8 cellular contexts compared by ENCODE assay signal in genomic region chr9:121281614-121282291, GRCh38. TPM values are rescaled to one million over a fixed set of nuclear protein-coding genes. Genes with fewer than 3 reads are reported as not detected.
DNase-seq lines count a peak whose midpoint lies in the region; ATAC-seq and TF ChIP-seq lines count a peak whose summit lies in the region.

No MANE protein-coding gene starts in this region.

- intact Hi-C loops in natural killer cell (cut with micrococcal nuclease): no loop called here
- intact Hi-C loops in colonic mucosa (cut with DNase I): no loop called here
- intact Hi-C loops in vagina (cut with DNase I): no loop called here

- H3K27me3 ChIP-seq in colonic mucosa (no peaks in the 10 kb centered on the region), vagina (no peaks in the 10 kb centered on the region)

- DNase-seq in natural killer cell treated with Interleukin-12 subunit alpha and Interleukin-12 subunit beta and Interleukin-15 and Interleukin-18, amount 100 ng/mL, for 72 hours (ENCODE audit: low spot score): peak; percentile 58
- DNase-seq in natural killer cell: no peak
- DNase-seq in colonic mucosa: peak; percentile 95
- peak; percentile 58 to 73 for DNase-seq in lung microvascular endothelial cell (ENCODE audit: low read depth in 2 of 2)
- no peak for DNase-seq in vagina (ENCODE audit: extremely low spot score in 2 of 2)

- TF ChIP-seq CTCF in natural killer cell (IDR thresholded peaks at IDR 0.05): no peak
- no peak for TF ChIP-seq CTCF in colonic mucosa (IDR thresholded peaks at IDR 0.05)
- no peak for TF ChIP-seq CTCF in vagina (IDR thresholded peaks at IDR 0.05)

- H3K4me3 ChIP-seq in colonic mucosa: no peak overlapping the region
- H3K4me3 ChIP-seq in vagina: no peak overlapping the region

- peaks cover 49% of the 10 kb centered on the region for H3K4me1 ChIP-seq in colonic mucosa
- peaks cover 97% of the 10 kb centered on the region for H3K4me1 ChIP-seq in vagina

- H3K36me3 ChIP-seq in colonic mucosa (no peaks in the 10 kb centered on the region), vagina (no peaks in the 10 kb centered on the region)

- H3K36me3 Mint-ChIP-seq in natural killer cell treated with Interleukin-12 subunit alpha and Interleukin-12 subunit beta and Interleukin-15 and Interleukin-18, amount 100 ng/mL, for 72 hours: no peaks in the 10 kb centered on the region
- no peaks in the 10 kb centered on the region for H3K36me3 Mint-ChIP-seq in natural killer cell

- ATAC-seq in natural killer cell treated with Interleukin-12 subunit alpha and Interleukin-12 subunit beta and Interleukin-15 and Interleukin-18, amount 100 ng/mL, for 72 hours: no peak
- ATAC-seq in natural killer cell (no peak), GM19397 (IDR thresholded peaks at IDR 0.05; ENCODE audit: unreplicated experiment) (no peak), GM18502 (IDR thresholded peaks at IDR 0.05; ENCODE audit: poor library complexity, unreplicated experiment) (no peak), HG02981 (IDR thresholded peaks at IDR 0.05; ENCODE audit: unreplicated experiment) (no peak)

- H3K27ac Mint-ChIP-seq in natural killer cell treated with Interleukin-12 subunit alpha and Interleukin-12 subunit beta and Interleukin-15 and Interleukin-18, amount 100 ng/mL, for 72 hours: no peak overlapping the region
- peak overlapping the region in 1 of 2 donors; percentile 61 for H3K27ac Mint-ChIP-seq in natural killer cell

- no peaks in the 10 kb centered on the region for H3K9me3 ChIP-seq in colonic mucosa
- H3K9me3 ChIP-seq in vagina: no peaks in the 10 kb centered on the region

- no peak for TF ChIP-seq POLR2A in vagina (IDR thresholded peaks at IDR 0.05)

- peaks cover 15 to 25% of the 10 kb centered on the region in 2 donors for H3K4me1 Mint-ChIP-seq in natural killer cell treated with Interleukin-12 subunit alpha and Interleukin-12 subunit beta and Interleukin-15 and Interleukin-18, amount 100 ng/mL, for 72 hours (ENCODE audit: low read depth in 2 of 2)
- H3K4me1 Mint-ChIP-seq in natural killer cell: peaks cover 28 to 52% of the 10 kb centered on the region in 2 donors

- H3K27ac ChIP-seq in colonic mucosa (peak overlapping the region; percentile 98), vagina (peak overlapping the region; percentile 97)

- no peak overlapping the region for H3K4me3 Mint-ChIP-seq in natural killer cell treated with Interleukin-12 subunit alpha and Interleukin-12 subunit beta and Interleukin-15 and Interleukin-18, amount 100 ng/mL, for 72 hours
- H3K4me3 Mint-ChIP-seq in natural killer cell: no peak overlapping the region

- H3K27me3 Mint-ChIP-seq in natural killer cell treated with Interleukin-12 subunit alpha and Interleukin-12 subunit beta and Interleukin-15 and Interleukin-18, amount 100 ng/mL, for 72 hours: no peaks in the 10 kb centered on the region
- no peaks in the 10 kb centered on the region for H3K27me3 Mint-ChIP-seq in natural killer cell (ENCODE audit: low read depth in 2 of 2)

- H3K9me3 Mint-ChIP-seq in natural killer cell treated with Interleukin-12 subunit alpha and Interleukin-12 subunit beta and Interleukin-15 and Interleukin-18, amount 100 ng/mL, for 72 hours: no peaks in the 10 kb centered on the region
- H3K9me3 Mint-ChIP-seq in natural killer cell: no peaks in the 10 kb centered on the region

- peak overlapping the region; percentile 53 to 85 for H3K9ac ChIP-seq in colonic mucosa (ENCODE audit: low read depth in 2 of 2, low read length in 2 of 2)

RNA-seq across cellular contexts. Expression of gene GSN, which starts 13.8 kb away (rescaled TPM):
- total RNA-seq in natural killer cell treated with Interleukin-12 subunit alpha and Interleukin-12 subunit beta and Interleukin-15 and Interleukin-18, amount 100 ng/mL, for 72 hours: 10 to 100 TPM in 1 of 2 donors, 1 to 10 TPM in 1; 9.4 to 40.9 TPM
- 100 to 1,000 TPM in 2 of 3 donors, 10 to 100 TPM in 1; 92.9 to 103 (median 103) TPM for total RNA-seq in natural killer cell
- total RNA-seq in colonic mucosa: 100 to 1,000 TPM; 413 to 553 TPM
- 159 and 303 TPM in 2 replicates for total RNA-seq in lung microvascular endothelial cell
- 2,053 TPM for total RNA-seq in vagina

Comparison
In these comparisons a context has a peak if more than half of its experiments do, and no peak if none do; other contexts are left out.
1. DNase-seq: peak in natural killer cell treated with Interleukin-12 subunit alpha and Interleukin-12 subunit beta and Interleukin-15 and Interleukin-18, amount 100 ng/mL, for 72 hours (single experiment), colonic mucosa (single experiment) and lung microvascular endothelial cell (2 of 2); none in natural killer cell (single experiment) and vagina (0 of 2).